In the genomic region with DNA sequence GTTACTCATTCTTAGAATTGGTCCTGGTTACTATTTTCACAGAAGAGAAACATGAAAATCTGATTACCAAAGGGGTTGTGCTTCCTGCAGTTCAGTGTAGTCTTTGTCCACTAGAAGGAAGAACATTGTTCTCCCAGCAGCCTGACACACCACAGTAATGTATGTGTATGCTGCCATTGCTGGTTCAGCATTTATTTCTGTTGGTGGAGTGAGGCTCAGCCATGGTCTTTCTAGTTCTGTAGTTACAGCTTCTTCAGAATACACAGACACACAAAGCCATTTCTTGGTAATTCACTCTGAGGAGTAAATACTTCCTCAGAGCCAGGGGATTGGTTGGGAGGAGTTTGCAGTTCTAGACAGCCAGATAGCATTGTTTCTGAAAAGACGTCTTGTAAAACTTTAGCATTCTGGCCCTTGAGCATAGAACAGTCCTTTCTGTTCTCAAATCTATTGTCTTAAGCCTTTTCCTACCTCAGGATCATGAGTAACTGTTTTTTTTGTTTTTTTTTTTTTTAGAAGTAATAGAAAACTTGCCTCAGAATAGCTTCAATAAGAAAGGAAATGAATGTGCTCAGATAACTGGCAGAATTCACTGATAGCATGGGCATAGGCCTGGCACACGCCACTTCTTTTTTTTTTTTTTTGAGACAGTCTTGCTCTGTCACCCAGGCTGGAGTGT, we compare ENCODE assay signal across 8 cellular contexts.
A peak's percentile ranks its signal among the peaks of the same experiment; 100 is the strongest.
DNase-seq lines count a peak whose midpoint lies in the region; ATAC-seq lines count a peak whose summit lies in the region.
"Not testable (repeated sequence)": the region's sequence is repeated elsewhere in the genome, so short reads cannot be mapped to it uniquely, and the experiment has no call there.

No MANE protein-coding gene starts in this region.

- DNase-seq in NCI-H1930 (lab: John Stamatoyannopoulos, UW) (peak; percentile 11 to 12), medulla oblongata (ENCODE audit: extremely low spot score) (peak; percentile 9)

- intact Hi-C loops in dendritic cell treated with granulocyte-macrophage colony-stimulating factor and Interleukin-4, amounts not matched to agents 40 ng/mL and 50 ng/mL, for 4 days (cut with micrococcal nuclease), result not testable (repeated sequence)

- not testable (repeated sequence) for H3K4me1 Mint-ChIP-seq in dendritic cell treated with granulocyte-macrophage colony-stimulating factor and Interleukin-4, amounts not matched to agents 40 ng/mL and 50 ng/mL, for 4 days (ENCODE audit: low read depth)

- peak overlapping the region; percentile 46 for H3K27ac Mint-ChIP-seq in dendritic cell treated with granulocyte-macrophage colony-stimulating factor and Interleukin-4, amounts not matched to agents 40 ng/mL and 50 ng/mL, for 4 days

- not testable (repeated sequence) for H3K4me3 Mint-ChIP-seq in dendritic cell treated with granulocyte-macrophage colony-stimulating factor and Interleukin-4, amounts not matched to agents 40 ng/mL and 50 ng/mL, for 4 days

- not testable (repeated sequence) for H3K36me3 Mint-ChIP-seq in dendritic cell treated with granulocyte-macrophage colony-stimulating factor and Interleukin-4, amounts not matched to agents 40 ng/mL and 50 ng/mL, for 4 days (ENCODE audit: low read depth)

- ATAC-seq in GM18508 (IDR thresholded peaks at IDR 0.05; ENCODE audit: insufficient read depth, unreplicated experiment) (peak; percentile 55), GM19438 (IDR thresholded peaks at IDR 0.05; ENCODE audit: low read depth, unreplicated experiment) (peak; percentile 92), GM21723 (IDR thresholded peaks at IDR 0.05; ENCODE audit: unreplicated experiment) (peak; percentile 62), HG02852 (IDR thresholded peaks at IDR 0.05; ENCODE audit: unreplicated experiment) (peak; percentile 66), HG03196 (IDR thresholded peaks at IDR 0.05; ENCODE audit: unreplicated experiment) (peak; percentile 81)

- not testable (repeated sequence) for H3K9me3 Mint-ChIP-seq in dendritic cell treated with granulocyte-macrophage colony-stimulating factor and Interleukin-4, amounts not matched to agents 40 ng/mL and 50 ng/mL, for 4 days

- not testable (repeated sequence) for H3K27me3 Mint-ChIP-seq in dendritic cell treated with granulocyte-macrophage colony-stimulating factor and Interleukin-4, amounts not matched to agents 40 ng/mL and 50 ng/mL, for 4 days

Comparison
In these comparisons a context has a peak if more than half of its experiments do, and no peak if none do; other contexts are left out.
1. Peak in every context shown above with its lines: DNase-seq and ATAC-seq.